Comparison of ENCODE assay signal across 27 cellular contexts in the genomic region with DNA sequence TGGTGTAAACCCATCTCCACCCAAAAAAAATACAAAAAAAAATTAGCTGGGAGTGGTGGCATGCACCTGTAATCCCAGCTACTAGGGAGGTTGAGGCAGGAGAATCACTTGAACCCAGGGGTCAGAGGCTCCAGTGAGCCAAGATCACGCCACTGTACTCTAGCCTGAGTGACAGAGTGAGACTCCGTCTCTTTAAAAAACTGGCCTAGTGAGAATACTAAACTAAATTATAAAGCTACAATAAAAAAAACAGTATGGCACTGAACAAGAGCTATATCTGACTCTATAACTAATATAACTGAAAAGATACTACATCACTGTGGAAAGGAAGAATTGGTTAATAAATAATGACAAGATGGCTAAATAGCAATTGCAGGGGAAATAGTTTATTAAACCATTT.
"Had no signal": no experiment of that assay in that cellular context is flagged by ENCODE, and none has a peak within 500 bp of the region (broad histone marks: within the 10 kb centered on the region; RNA-seq: fewer than 3 reads in every experiment).

No MANE protein-coding gene starts in this region.

- ATAC-seq: esophagus mucosa; gastrocnemius medialis; left cardiac atrium; left lung; naive thymus-derived CD8-positive, alpha-beta T cell; sciatic nerve; stimulated activated naive CD8-positive, alpha-beta T cell treated with anti-CD3 and anti-CD28 coated beads, Interleukin-15, amount 100 ng/mL, for 72 hours had no signal

- H3K36me3 ChIP-seq: colonic mucosa, gastrocnemius medialis, left lung, suprapubic skin, transverse colon, vagina had no signal

- H3K27ac Mint-ChIP-seq: dendritic cell treated with granulocyte-macrophage colony-stimulating factor and Interleukin-4, amounts not matched to agents 40 ng/mL and 50 ng/mL, for 4 days; endodermal cell; naive thymus-derived CD8-positive, alpha-beta T cell; progenitor cell of endocrine pancreas; stimulated activated naive CD8-positive, alpha-beta T cell treated with anti-CD3 and anti-CD28 coated beads, Interleukin-15, amount 100 ng/mL, for 72 hours had no signal

- DNase-seq: colonic mucosa; effector CD8-positive, alpha-beta T cell; endodermal cell; foreskin fibroblast; gastrocnemius medialis; head of caudate nucleus; left cardiac atrium; left lung; mesenchymal stem cell; naive thymus-derived CD8-positive, alpha-beta T cell; occipital lobe; stimulated activated CD4-positive, alpha-beta T cell treated with anti-CD3 and anti-CD28 coated beads, Interleukin-12 subunit alpha, Interleukin-12 subunit beta, amount 100 ng/mL, for 4 hours; stimulated activated CD4-positive, alpha-beta T cell treated with anti-CD3 and anti-CD28 coated beads, Interleukin-1b, Interleukin-23, amount 100 ng/mL, for 48 hours; stimulated activated CD4-positive, alpha-beta T cell treated with anti-CD3 and anti-CD28 coated beads, Interleukin-4, amount 100 ng/mL, for 1 hour; stimulated activated CD8-positive, alpha-beta memory T cell treated with anti-CD3 and anti-CD28 coated beads, Interleukin-4, amount 100 ng/mL, for 48 hours; stimulated activated naive CD4-positive, alpha-beta T cell; stimulated activated naive CD8-positive, alpha-beta T cell treated with anti-CD3 and anti-CD28 coated beads, Interleukin-15, amount 100 ng/mL, for 72 hours; transverse colon had no signal

- H3K4me3 Mint-ChIP-seq: dendritic cell treated with granulocyte-macrophage colony-stimulating factor and Interleukin-4, amounts not matched to agents 40 ng/mL and 50 ng/mL, for 4 days; endodermal cell; stimulated activated naive CD8-positive, alpha-beta T cell treated with anti-CD3 and anti-CD28 coated beads, Interleukin-15, amount 100 ng/mL, for 72 hours had no signal

- H3K4me3 ChIP-seq: colonic mucosa, gastrocnemius medialis, hepatocyte, left lung, smooth muscle cell, suprapubic skin, transverse colon, vagina had no signal

- H3K27me3 Mint-ChIP-seq: dendritic cell treated with granulocyte-macrophage colony-stimulating factor and Interleukin-4, amounts not matched to agents 40 ng/mL and 50 ng/mL, for 4 days; naive thymus-derived CD8-positive, alpha-beta T cell; progenitor cell of endocrine pancreas; stimulated activated naive CD8-positive, alpha-beta T cell treated with anti-CD3 and anti-CD28 coated beads, Interleukin-15, amount 100 ng/mL, for 72 hours had no signal

- H3K9ac ChIP-seq: parathyroid adenoma had no signal

- H3K4me1 ChIP-seq: colonic mucosa had no signal

- H3K27ac ChIP-seq: colonic mucosa, gastrocnemius medialis, hepatocyte, left lung, parathyroid adenoma, suprapubic skin, transverse colon, vagina had no signal

- H2AFZ ChIP-seq: hepatocyte, parathyroid adenoma had no signal

- H3K4me2 ChIP-seq: hepatocyte had no signal

- H3K9me3 ChIP-seq: colonic mucosa, gastrocnemius medialis, left lung, suprapubic skin, vagina had no signal

- H3K9me3 Mint-ChIP-seq: dendritic cell treated with granulocyte-macrophage colony-stimulating factor and Interleukin-4, amounts not matched to agents 40 ng/mL and 50 ng/mL, for 4 days; naive thymus-derived CD8-positive, alpha-beta T cell had no signal

- H3K27me3 ChIP-seq: colonic mucosa, gastrocnemius medialis, hepatocyte, left lung, suprapubic skin, transverse colon, vagina had no signal
